28 cellular contexts compared by ENCODE assay signal in genomic region chr11:120561286-120561685, GRCh38. TPM values are rescaled to one million over a fixed set of nuclear protein-coding genes. Genes with fewer than 3 reads are reported as not detected.
"Had no signal": no experiment of that assay in that cellular context is flagged by ENCODE, and none has a peak within 500 bp of the region (broad histone marks: within the 10 kb centered on the region; RNA-seq: fewer than 3 reads in every experiment).

No MANE protein-coding gene starts in this region.

- H3K9ac ChIP-seq: parathyroid adenoma had no signal

- DNase-seq: cortex of kidney; effector CD4-positive, alpha-beta T cell; foreskin keratinocyte; heart left ventricle; kidney glomerular epithelial cell; left colon; left ventricle myocardium superior; lower lobe of right lung; natural killer cell; stimulated activated CD4-positive, alpha-beta T cell treated with anti-CD3 and anti-CD28 coated beads, Interleukin-2, amount 100 ng/mL, for 24 hours; stimulated activated CD4-positive, alpha-beta T cell treated with anti-CD3 and anti-CD28 coated beads, Interleukin-4, amount 100 ng/mL, for 24 hours; stimulated activated naive CD4-positive, alpha-beta T cell treated with Interleukin-2 at 50 U/mL for 16 hours; stomach; thyroid gland; trophoblast cell had no signal

- FAIRE-seq: islet of Langerhans had no signal

- ATAC-seq: foreskin keratinocyte; gastroesophageal sphincter; heart left ventricle; left colon; left ventricle myocardium superior; lower lobe of right lung; natural killer cell; sciatic nerve; stimulated activated effector memory CD8-positive, alpha-beta T cell treated with anti-CD3 and anti-CD28 coated beads, Interleukin-12 subunit alpha, Interleukin-12 subunit beta, amount 100 ng/mL, for 72 hours had no signal

- H3K27ac ChIP-seq: epithelial cell of prostate, esophagus muscularis mucosa, foreskin keratinocyte, gastroesophageal sphincter, heart left ventricle, hepatocyte, lower lobe of right lung, parathyroid adenoma, prostate gland, right atrium auricular region, stomach, thyroid gland, vagina had no signal

- H3K4me1 ChIP-seq: parathyroid adenoma, prostate gland had no signal

- H3K4me3 ChIP-seq: esophagus muscularis mucosa, gastroesophageal sphincter, heart left ventricle, hepatocyte, lower lobe of right lung, prostate gland, right atrium auricular region, smooth muscle cell, stomach, thyroid gland, vagina had no signal

- H3K9me3 ChIP-seq: esophagus muscularis mucosa, gastroesophageal sphincter, heart left ventricle, lower lobe of right lung, prostate gland, right atrium auricular region, stomach, thyroid gland, vagina had no signal

- H3K27me3 ChIP-seq: right atrium auricular region, thyroid gland, vagina had no signal

- H3K36me3 ChIP-seq: esophagus muscularis mucosa, gastroesophageal sphincter, heart left ventricle, lower lobe of right lung, prostate gland, right atrium auricular region, stomach, thyroid gland, vagina had no signal

RNA-seq across cellular contexts. Expression of gene GRIK4, which starts 49.7 kb away (rescaled TPM):
- total RNA-seq: dermis microvascular lymphatic vessel endothelial cell, foreskin keratinocyte, smooth muscle cell, stomach had no signal
- polyA plus RNA-seq: foreskin keratinocyte, smooth muscle cell had no signal
